In the genomic region with DNA sequence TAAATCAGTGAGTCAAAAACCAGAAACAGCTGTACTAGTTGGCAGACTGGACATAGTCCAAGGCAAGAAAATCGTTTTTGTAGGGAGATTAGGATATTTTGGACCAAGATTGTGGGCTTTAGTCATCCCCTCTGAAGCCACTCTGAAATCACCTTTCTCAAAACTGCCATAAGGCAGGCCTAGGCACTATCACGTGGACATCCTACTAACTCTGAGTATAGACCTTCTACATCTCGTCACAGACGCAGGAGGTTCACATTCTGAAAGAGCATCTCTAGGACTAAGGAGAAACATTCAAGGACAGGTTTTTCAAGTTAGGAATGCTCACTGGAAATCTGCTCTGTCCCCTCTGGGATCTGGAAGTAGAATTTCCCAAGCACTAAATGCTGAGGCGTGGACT, we compare ENCODE assay signal across 1 cellular context.
TF ChIP-seq lines count a peak whose summit lies in the region.

No MANE protein-coding gene starts in this region.

TF ChIP-seq in GM23338, 12 proteins besides CTCF, POLR2A, EP300 and RAD21:
- TF ChIP-seq, protein P1, sequence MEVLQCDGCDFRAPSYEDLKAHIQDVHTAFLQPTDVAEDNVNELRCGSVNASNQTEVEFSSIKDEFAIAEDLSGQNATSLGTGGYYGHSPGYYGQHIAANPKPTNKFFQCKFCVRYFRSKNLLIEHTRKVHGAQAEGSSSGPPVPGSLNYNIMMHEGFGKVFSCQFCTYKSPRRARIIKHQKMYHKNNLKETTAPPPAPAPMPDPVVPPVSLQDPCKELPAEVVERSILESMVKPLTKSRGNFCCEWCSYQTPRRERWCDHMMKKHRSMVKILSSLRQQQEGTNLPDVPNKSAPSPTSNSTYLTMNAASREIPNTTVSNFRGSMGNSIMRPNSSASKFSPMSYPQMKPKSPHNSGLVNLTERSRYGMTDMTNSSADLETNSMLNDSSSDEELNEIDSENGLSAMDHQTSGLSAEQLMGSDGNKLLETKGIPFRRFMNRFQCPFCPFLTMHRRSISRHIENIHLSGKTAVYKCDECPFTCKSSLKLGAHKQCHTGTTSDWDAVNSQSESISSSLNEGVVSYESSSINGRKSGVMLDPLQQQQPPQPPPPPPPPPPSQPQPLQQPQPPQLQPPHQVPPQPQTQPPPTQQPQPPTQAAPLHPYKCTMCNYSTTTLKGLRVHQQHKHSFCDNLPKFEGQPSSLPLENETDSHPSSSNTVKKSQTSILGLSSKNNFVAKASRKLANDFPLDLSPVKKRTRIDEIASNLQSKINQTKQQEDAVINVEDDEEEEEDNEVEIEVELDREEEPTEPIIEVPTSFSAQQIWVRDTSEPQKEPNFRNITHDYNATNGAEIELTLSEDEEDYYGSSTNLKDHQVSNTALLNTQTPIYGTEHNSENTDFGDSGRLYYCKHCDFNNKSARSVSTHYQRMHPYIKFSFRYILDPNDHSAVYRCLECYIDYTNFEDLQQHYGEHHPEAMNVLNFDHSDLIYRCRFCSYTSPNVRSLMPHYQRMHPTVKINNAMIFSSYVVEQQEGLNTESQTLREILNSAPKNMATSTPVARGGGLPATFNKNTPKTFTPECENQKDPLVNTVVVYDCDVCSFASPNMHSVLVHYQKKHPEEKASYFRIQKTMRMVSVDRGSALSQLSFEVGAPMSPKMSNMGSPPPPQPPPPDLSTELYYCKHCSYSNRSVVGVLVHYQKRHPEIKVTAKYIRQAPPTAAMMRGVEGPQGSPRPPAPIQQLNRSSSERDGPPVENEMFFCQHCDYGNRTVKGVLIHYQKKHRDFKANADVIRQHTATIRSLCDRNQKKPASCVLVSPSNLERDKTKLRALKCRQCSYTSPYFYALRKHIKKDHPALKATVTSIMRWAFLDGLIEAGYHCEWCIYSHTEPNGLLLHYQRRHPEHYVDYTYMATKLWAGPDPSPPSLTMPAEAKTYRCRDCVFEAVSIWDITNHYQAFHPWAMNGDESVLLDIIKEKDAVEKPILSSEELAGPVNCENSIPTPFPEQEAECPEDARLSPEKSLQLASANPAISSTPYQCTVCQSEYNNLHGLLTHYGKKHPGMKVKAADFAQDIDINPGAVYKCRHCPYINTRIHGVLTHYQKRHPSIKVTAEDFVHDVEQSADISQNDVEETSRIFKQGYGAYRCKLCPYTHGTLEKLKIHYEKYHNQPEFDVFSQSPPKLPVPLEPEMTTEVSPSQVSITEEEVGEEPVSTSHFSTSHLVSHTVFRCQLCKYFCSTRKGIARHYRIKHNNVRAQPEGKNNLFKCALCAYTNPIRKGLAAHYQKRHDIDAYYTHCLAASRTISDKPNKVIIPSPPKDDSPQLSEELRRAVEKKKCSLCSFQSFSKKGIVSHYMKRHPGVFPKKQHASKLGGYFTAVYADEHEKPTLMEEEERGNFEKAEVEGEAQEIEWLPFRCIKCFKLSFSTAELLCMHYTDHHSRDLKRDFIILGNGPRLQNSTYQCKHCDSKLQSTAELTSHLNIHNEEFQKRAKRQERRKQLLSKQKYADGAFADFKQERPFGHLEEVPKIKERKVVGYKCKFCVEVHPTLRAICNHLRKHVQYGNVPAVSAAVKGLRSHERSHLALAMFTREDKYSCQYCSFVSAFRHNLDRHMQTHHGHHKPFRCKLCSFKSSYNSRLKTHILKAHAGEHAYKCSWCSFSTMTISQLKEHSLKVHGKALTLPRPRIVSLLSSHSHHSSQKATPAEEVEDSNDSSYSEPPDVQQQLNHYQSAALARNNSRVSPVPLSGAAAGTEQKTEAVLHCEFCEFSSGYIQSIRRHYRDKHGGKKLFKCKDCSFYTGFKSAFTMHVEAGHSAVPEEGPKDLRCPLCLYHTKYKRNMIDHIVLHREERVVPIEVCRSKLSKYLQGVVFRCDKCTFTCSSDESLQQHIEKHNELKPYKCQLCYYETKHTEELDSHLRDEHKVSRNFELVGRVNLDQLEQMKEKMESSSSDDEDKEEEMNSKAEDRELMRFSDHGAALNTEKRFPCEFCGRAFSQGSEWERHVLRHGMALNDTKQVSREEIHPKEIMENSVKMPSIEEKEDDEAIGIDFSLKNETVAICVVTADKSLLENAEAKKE (CRISPR knock-in tag; IDR thresholded peaks at IDR 0.05) = no peak
- TF ChIP-seq, protein P2, sequence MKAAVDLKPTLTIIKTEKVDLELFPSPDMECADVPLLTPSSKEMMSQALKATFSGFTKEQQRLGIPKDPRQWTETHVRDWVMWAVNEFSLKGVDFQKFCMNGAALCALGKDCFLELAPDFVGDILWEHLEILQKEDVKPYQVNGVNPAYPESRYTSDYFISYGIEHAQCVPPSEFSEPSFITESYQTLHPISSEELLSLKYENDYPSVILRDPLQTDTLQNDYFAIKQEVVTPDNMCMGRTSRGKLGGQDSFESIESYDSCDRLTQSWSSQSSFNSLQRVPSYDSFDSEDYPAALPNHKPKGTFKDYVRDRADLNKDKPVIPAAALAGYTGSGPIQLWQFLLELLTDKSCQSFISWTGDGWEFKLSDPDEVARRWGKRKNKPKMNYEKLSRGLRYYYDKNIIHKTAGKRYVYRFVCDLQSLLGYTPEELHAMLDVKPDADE (IDR thresholded peaks at IDR 0.05) = no peak
- TF ChIP-seq POLR2AphosphoS5 (IDR thresholded peaks at IDR 0.05; ENCODE audit: low read depth) (no peak), EZH2phosphoT487 (IDR thresholded peaks at IDR 0.05; ENCODE audit: unreplicated experiment) (no peak), ZNF331 (CRISPR knock-in tag; IDR thresholded peaks at IDR 0.05; ENCODE audit: low read depth) (no peak), EZH2 (IDR thresholded peaks at IDR 0.05; ENCODE audit: low read depth, unreplicated experiment) (no peak), NANOG (IDR thresholded peaks at IDR 0.05; ENCODE audit: borderline replicate concordance) (no peak), STAT1 (IDR thresholded peaks at IDR 0.05; ENCODE audit: unreplicated experiment) (no peak), ZNF114 (CRISPR knock-in tag; IDR thresholded peaks at IDR 0.05) (no peak), JUNB (IDR thresholded peaks at IDR 0.05; ENCODE audit: unreplicated experiment) (no peak), CREB1 (CRISPR knock-in tag; IDR thresholded peaks at IDR 0.05; ENCODE audit: low read depth) (no peak)
- TF ChIP-seq, protein P3, sequence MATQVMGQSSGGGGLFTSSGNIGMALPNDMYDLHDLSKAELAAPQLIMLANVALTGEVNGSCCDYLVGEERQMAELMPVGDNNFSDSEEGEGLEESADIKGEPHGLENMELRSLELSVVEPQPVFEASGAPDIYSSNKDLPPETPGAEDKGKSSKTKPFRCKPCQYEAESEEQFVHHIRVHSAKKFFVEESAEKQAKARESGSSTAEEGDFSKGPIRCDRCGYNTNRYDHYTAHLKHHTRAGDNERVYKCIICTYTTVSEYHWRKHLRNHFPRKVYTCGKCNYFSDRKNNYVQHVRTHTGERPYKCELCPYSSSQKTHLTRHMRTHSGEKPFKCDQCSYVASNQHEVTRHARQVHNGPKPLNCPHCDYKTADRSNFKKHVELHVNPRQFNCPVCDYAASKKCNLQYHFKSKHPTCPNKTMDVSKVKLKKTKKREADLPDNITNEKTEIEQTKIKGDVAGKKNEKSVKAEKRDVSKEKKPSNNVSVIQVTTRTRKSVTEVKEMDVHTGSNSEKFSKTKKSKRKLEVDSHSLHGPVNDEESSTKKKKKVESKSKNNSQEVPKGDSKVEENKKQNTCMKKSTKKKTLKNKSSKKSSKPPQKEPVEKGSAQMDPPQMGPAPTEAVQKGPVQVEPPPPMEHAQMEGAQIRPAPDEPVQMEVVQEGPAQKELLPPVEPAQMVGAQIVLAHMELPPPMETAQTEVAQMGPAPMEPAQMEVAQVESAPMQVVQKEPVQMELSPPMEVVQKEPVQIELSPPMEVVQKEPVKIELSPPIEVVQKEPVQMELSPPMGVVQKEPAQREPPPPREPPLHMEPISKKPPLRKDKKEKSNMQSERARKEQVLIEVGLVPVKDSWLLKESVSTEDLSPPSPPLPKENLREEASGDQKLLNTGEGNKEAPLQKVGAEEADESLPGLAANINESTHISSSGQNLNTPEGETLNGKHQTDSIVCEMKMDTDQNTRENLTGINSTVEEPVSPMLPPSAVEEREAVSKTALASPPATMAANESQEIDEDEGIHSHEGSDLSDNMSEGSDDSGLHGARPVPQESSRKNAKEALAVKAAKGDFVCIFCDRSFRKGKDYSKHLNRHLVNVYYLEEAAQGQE (IDR thresholded peaks at IDR 0.05; ENCODE audit: unreplicated experiment) = no peak
